Comparison of ENCODE assay signal across 14 cellular contexts in genomic region chr3:13296662-13297061, GRCh38.
A peak's percentile ranks its signal among the peaks of the same experiment; 100 is the strongest.
DNase-seq lines count a peak whose midpoint lies in the region; ATAC-seq, FAIRE-seq and TF ChIP-seq lines count a peak whose summit lies in the region.
"Had no signal": no experiment of that assay in that cellular context is flagged by ENCODE, and none has a peak within 500 bp of the region (broad histone marks: within the 10 kb centered on the region; RNA-seq: fewer than 3 reads in every experiment).

No MANE protein-coding gene starts in this region.

- WGBS in H9 (ENCODE audit: extremely low coverage, insufficient read length, low lambda C conversion rate) = no CpG with 5 or more reads among the region's 6 CpGs

- POLR2A ChIA-PET in OCI-LY7 (lab: Charles Lee) = interaction anchor here (0.7 to 1.2 kb wide), 3 partner anchors 11 to 1087 kb away, joined by 3 to 5 read pairs (median 4); no protein-coding TSS in a partner anchor

- peak overlapping the region; percentile 51 for H2BK12ac ChIP-seq in H9 (ENCODE audit: insufficient read length, low read depth, low read length)

- TF ChIP-seq CTCF in H9 (conservative IDR thresholded peaks at IDR 0.05) = no peak
- TF ChIP-seq CTCF in OCI-LY7 (conservative IDR thresholded peaks at IDR 0.05; ENCODE audit: low read length) = no peak
- no peak for TF ChIP-seq CTCF in kidney (IDR thresholded peaks at IDR 0.05; ENCODE audit: borderline replicate concordance, extremely low read depth, insufficient read depth)

- DNase-seq in DMS 273 treated with DMSO at 0.1 percent for 48 hours (lab: John Stamatoyannopoulos, UW) (peak; percentile 32), H9 (no peak), OCI-LY7 (ENCODE audit: low spot score) (peak; percentile 23), kidney (peak; percentile 46), Ammon's horn (ENCODE audit: low spot score) (no peak), ACHN (no peak)
- DNase-seq: activated CD4-positive, CD25-positive, alpha-beta regulatory T cell; head of caudate nucleus; MM.1S had no signal

- H3K23ac ChIP-seq in H9 (ENCODE audit: insufficient read length, low read depth, low read length) = no peak overlapping the region

- in situ Hi-C loops in ACHN (cut with HindIII; ENCODE audit: low pct_ligation_motif_present, low pct_unique_long_range_greater_than_20kb, low sequenced_read_pairs) = no loop called here

- no peak overlapping the region for H2BK20ac ChIP-seq in H9 (ENCODE audit: low read depth, low read length, poor library complexity, severe bottlenecking)

- no peaks in the 10 kb centered on the region for H3K9me2 ChIP-seq in OCI-LY7 (ENCODE audit: insufficient read depth, low read length)

- intact Hi-C loops in OCI-LY7 (cut with micrococcal nuclease; ENCODE audit: unreplicated experiment) (no loop called here), kidney (cut with DNase I) (no loop called here)

- H3K56ac ChIP-seq in H9 (ENCODE audit: insufficient read length, low read depth, low read length) = no peak overlapping the region

- H3K79me2 ChIP-seq in H9 (ENCODE audit: insufficient read depth, low read length) = no peaks in the 10 kb centered on the region
- H3K79me2 ChIP-seq in OCI-LY7 (ENCODE audit: insufficient read depth, low read depth, low read length) = no peaks in the 10 kb centered on the region
- H3K79me2 ChIP-seq: parathyroid adenoma had no signal

- no peaks in the 10 kb centered on the region for H3K27me3 ChIP-seq in H9 (ENCODE audit: insufficient read depth, low read length)

- H3K4me3 Mint-ChIP-seq in H9 = peak overlapping the region in 1 of 2 experiments; percentile 38; a peak in 2 of 5 replicates
- H3K4me3 Mint-ChIP-seq: dendritic cell treated with granulocyte-macrophage colony-stimulating factor and Interleukin-4, amounts not matched to agents 40 ng/mL and 50 ng/mL, for 4 days had no signal

- peaks cover 7% of the 10 kb centered on the region for H3K27me3 Mint-ChIP-seq in H9 (ENCODE audit: low read depth)

- H3K14ac ChIP-seq in H9 (ENCODE audit: insufficient read depth, low read length) = peak overlapping the region; percentile 77; the same call in 1 of the 2 replicates

- BruUV-seq in OCI-LY7 (replicated peaks; lab: Mats Ljungman, UMichigan) = no TSS peak

- H3K4me2 ChIP-seq in H9 (ENCODE audit: insufficient read depth, insufficient read length, low read length) (no peak overlapping the region), OCI-LY7 (ENCODE audit: low read length) (peak overlapping the region; percentile 12; the same call in 1 of the 2 replicates)

- peak overlapping the region; percentile 81 for H2BK15ac ChIP-seq in H9 (ENCODE audit: low read depth, low read length)

- H2BK120ac ChIP-seq in H9 (ENCODE audit: low read depth, low read length, poor library complexity, severe bottlenecking) = no peak overlapping the region

- H3K4me3 ChIP-seq in OCI-LY7 (ENCODE audit: low read depth, low read length, poor library complexity, severe bottlenecking) (no peak overlapping the region), kidney (ENCODE audit: low read length in 2 of 2) (no peak overlapping the region)
- H3K4me3 ChIP-seq: esophagus muscularis mucosa had no signal

- no peak overlapping the region for H2AK5ac ChIP-seq in H9 (ENCODE audit: insufficient read length, low read length)

- no peak overlapping the region for H4K8ac ChIP-seq in H9 (replicated peaks; ENCODE audit: insufficient read length, low read depth, low read length)

- H3K4ac ChIP-seq in H9 (ENCODE audit: low read depth, low read length) = no peak overlapping the region

- H3T11ph ChIP-seq in H9 (ENCODE audit: low read length) = no peak overlapping the region

- H3K9me3 ChIP-seq in H9 (ENCODE audit: control insufficient read depth, low read depth, low read length) (no peaks in the 10 kb centered on the region), OCI-LY7 (ENCODE audit: low read length) (no peaks in the 10 kb centered on the region), kidney (ENCODE audit: control insufficient read depth in 1 of 2, low read length in 2 of 2) (no peaks in the 10 kb centered on the region)
- H3K9me3 ChIP-seq: esophagus muscularis mucosa had no signal

- no peak overlapping the region for H4K5ac ChIP-seq in H9 (ENCODE audit: insufficient read length, low read depth, low read length)

- H2AFZ ChIP-seq in H9 (ENCODE audit: low read length) (peak overlapping the region; percentile 44), OCI-LY7 (ENCODE audit: low read length) (no peak overlapping the region)
- H2AFZ ChIP-seq: parathyroid adenoma had no signal

- H3K9me3 Mint-ChIP-seq in H9 = no peaks in the 10 kb centered on the region
- H3K9me3 Mint-ChIP-seq: CD14-positive monocyte; dendritic cell treated with granulocyte-macrophage colony-stimulating factor and Interleukin-4, amounts not matched to agents 40 ng/mL and 50 ng/mL, for 4 days had no signal

- H3K9ac ChIP-seq in H9 (ENCODE audit: extremely low read depth, insufficient read length, low read length) = no peak overlapping the region
- no peak overlapping the region for H3K9ac ChIP-seq in kidney (ENCODE audit: low read length in 2 of 2)
- H3K9ac ChIP-seq: parathyroid adenoma had no signal

- no peak overlapping the region for H2BK5ac ChIP-seq in H9 (ENCODE audit: insufficient read length, low read length)

- H3K23me2 ChIP-seq in H9 (ENCODE audit: insufficient read length, low read depth, low read length, poor library complexity, severe bottlenecking) = no peaks in the 10 kb centered on the region

- no peaks in the 10 kb centered on the region for H3K36me3 Mint-ChIP-seq in H9 (ENCODE audit: insufficient read depth in 1 of 3, low read depth in 3 of 3)
- H3K36me3 Mint-ChIP-seq: CD14-positive monocyte had no signal

- CTCF ChIA-PET in OCI-LY7 (lab: Charles Lee; ENCODE audit: unreplicated experiment) = no interaction called here

- H3K27ac ChIP-seq in H9 (ENCODE audit: insufficient read length, low read depth, low read length) (no peak overlapping the region), OCI-LY7 (ENCODE audit: low read depth, low read length, poor library complexity, severe bottlenecking) (no peak overlapping the region), kidney (ENCODE audit: low read depth in 2 of 2, low read length in 2 of 2) (no peak overlapping the region)
- H3K27ac ChIP-seq: esophagus muscularis mucosa, parathyroid adenoma had no signal

- H3K18ac ChIP-seq in H9 (ENCODE audit: insufficient read length, low read depth, low read length) = peak overlapping the region; percentile 50

- no peaks in the 10 kb centered on the region for H3K36me3 ChIP-seq in OCI-LY7 (ENCODE audit: insufficient read depth, low read length)
- no peaks in the 10 kb centered on the region for H3K36me3 ChIP-seq in kidney (ENCODE audit: control insufficient read depth in 1 of 2, insufficient read depth in 2 of 2, low read length in 2 of 2)
- H3K36me3 ChIP-seq: esophagus muscularis mucosa had no signal

- no peak for ATAC-seq in HG03378 (IDR thresholded peaks at IDR 0.05; ENCODE audit: unreplicated experiment)

- H4K20me1 ChIP-seq in H9 (ENCODE audit: control insufficient read depth, insufficient read depth, insufficient read length) (no peaks in the 10 kb centered on the region), OCI-LY7 (ENCODE audit: insufficient read depth, low read length) (no peaks in the 10 kb centered on the region)

- no peak for FAIRE-seq in kidney (lab: Jason Lieb, UNC)

- no peak overlapping the region for H4K91ac ChIP-seq in H9 (ENCODE audit: insufficient read length, low read depth, low read length)

- H3K4me1 ChIP-seq in H9 (ENCODE audit: insufficient read depth, low read length) (peaks cover 7% of the 10 kb centered on the region), OCI-LY7 (ENCODE audit: insufficient read depth, low read length, poor library complexity, severe bottlenecking) (peaks cover 29% of the 10 kb centered on the region), kidney (ENCODE audit: control insufficient read depth in 1 of 2, insufficient read depth in 1 of 2, low read depth in 1 of 2, low read length in 2 of 2) (no peaks in the 10 kb centered on the region)
- H3K4me1 ChIP-seq: parathyroid adenoma had no signal

- H3K27ac Mint-ChIP-seq in H9 = peak overlapping the region in 1 of 3 experiments; percentile 9; a peak in 1 of 7 replicates
- H3K27ac Mint-ChIP-seq: dendritic cell treated with granulocyte-macrophage colony-stimulating factor and Interleukin-4, amounts not matched to agents 40 ng/mL and 50 ng/mL, for 4 days had no signal

- peaks cover 27 to 35% of the 10 kb centered on the region in 2 experiments for H3K4me1 Mint-ChIP-seq in H9

- no peaks in the 10 kb centered on the region for H3K79me1 ChIP-seq in H9 (ENCODE audit: insufficient read depth, low read depth, low read length, poor library complexity, severe bottlenecking)

Comparison
In these comparisons a context has a peak if more than half of its experiments do, and no peak if none do; other contexts are left out.
1. DNase-seq: peak in DMS 273 treated with DMSO at 0.1 percent for 48 hours (single experiment), OCI-LY7 (single experiment) and kidney (single experiment); none in H9 (single experiment), Ammon's horn (single experiment) and ACHN (single experiment).